ENCODE assay signal across 11 cellular contexts in genomic region chr11:61757213-61757862, GRCh38. TPM values are rescaled to one million over a fixed set of nuclear protein-coding genes. Genes with fewer than 3 reads are reported as not detected.
DNase-seq lines count a peak whose midpoint lies in the region; ATAC-seq and TF ChIP-seq lines count a peak whose summit lies in the region.
"Had no signal": no experiment of that assay in that cellular context is flagged by ENCODE, and none has a peak within 500 bp of the region (broad histone marks: within the 10 kb centered on the region; RNA-seq: fewer than 3 reads in every experiment).

No MANE protein-coding gene starts in this region.

- H4K20me1 ChIP-seq in H9 (ENCODE audit: control insufficient read depth, insufficient read depth, insufficient read length) = no peaks in the 10 kb centered on the region

- H2BK15ac ChIP-seq in H9 (ENCODE audit: low read depth, low read length) = no peak overlapping the region

- peaks cover 48 to 59% of the 10 kb centered on the region in 2 experiments for H3K4me1 Mint-ChIP-seq in H9
- H3K4me1 Mint-ChIP-seq in nephron = peaks cover 25% of the 10 kb centered on the region
- H3K4me1 Mint-ChIP-seq in activated T-cell treated with anti-CD3 and anti-CD28 coated beads, Interleukin-2, amount 50 U/mL, for 72 hours (ENCODE audit: low read depth) = peaks cover 27% of the 10 kb centered on the region
- H3K4me1 Mint-ChIP-seq in activated CD4-positive, alpha-beta T cell treated with anti-CD3 and anti-CD28 coated beads, Interleukin-2, amount 10 ng/mL, durations not matched to agents 24 days and 14 days = peaks cover 8% of the 10 kb centered on the region

- peaks cover 4% of the 10 kb centered on the region; the same call in 1 of the 2 replicates for H3K4me1 ChIP-seq in H9 (ENCODE audit: insufficient read depth, low read length)
- H3K4me1 ChIP-seq: parathyroid adenoma had no signal

- no peak overlapping the region for H2BK5ac ChIP-seq in H9 (ENCODE audit: insufficient read length, low read length)

- no peak overlapping the region for H4K5ac ChIP-seq in H9 (ENCODE audit: insufficient read length, low read depth, low read length)

- H3K27ac Mint-ChIP-seq in H9 (peak overlapping the region in 2 of 3 experiments; percentile 77 to 89; a peak in 2 of 7 replicates), nephron (peak overlapping the region in 2 of 3 experiments; percentile 65 to 89)
- H3K27ac Mint-ChIP-seq in activated T-cell treated with anti-CD3 and anti-CD28 coated beads, Interleukin-2, amount 50 U/mL, for 72 hours = no peak overlapping the region
- H3K27ac Mint-ChIP-seq in activated CD4-positive, alpha-beta T cell treated with anti-CD3 and anti-CD28 coated beads, Interleukin-2, amount 10 ng/mL, durations not matched to agents 24 days and 14 days = no peak overlapping the region

- H3K9ac ChIP-seq in H9 (ENCODE audit: extremely low read depth, insufficient read length, low read length) = no peak overlapping the region
- H3K9ac ChIP-seq: parathyroid adenoma had no signal

- no peaks in the 10 kb centered on the region for H3K36me3 Mint-ChIP-seq in H9 (ENCODE audit: insufficient read depth in 1 of 3, low read depth in 3 of 3)
- H3K36me3 Mint-ChIP-seq in nephron (ENCODE audit: low read depth) = no peaks in the 10 kb centered on the region
- no peaks in the 10 kb centered on the region for H3K36me3 Mint-ChIP-seq in activated T-cell treated with anti-CD3 and anti-CD28 coated beads, Interleukin-2, amount 50 U/mL, for 72 hours (ENCODE audit: insufficient read depth in 2 of 2)
- H3K36me3 Mint-ChIP-seq in activated CD4-positive, alpha-beta T cell treated with anti-CD3 and anti-CD28 coated beads, Interleukin-2, amount 10 ng/mL, durations not matched to agents 24 days and 14 days (ENCODE audit: low read depth) = no peaks in the 10 kb centered on the region

- H3K27me3 Mint-ChIP-seq in H9 (ENCODE audit: low read depth) (peaks cover 17% of the 10 kb centered on the region), nephron (ENCODE audit: low read depth) (peaks cover 19% of the 10 kb centered on the region)
- H3K27me3 Mint-ChIP-seq in activated T-cell treated with anti-CD3 and anti-CD28 coated beads, Interleukin-2, amount 50 U/mL, for 72 hours (ENCODE audit: low read depth) = peaks cover 13% of the 10 kb centered on the region
- peaks cover 15% of the 10 kb centered on the region for H3K27me3 Mint-ChIP-seq in activated CD4-positive, alpha-beta T cell treated with anti-CD3 and anti-CD28 coated beads, Interleukin-2, amount 10 ng/mL, durations not matched to agents 24 days and 14 days

- no peak for TF ChIP-seq CTCF in H9 (conservative IDR thresholded peaks at IDR 0.05)
- TF ChIP-seq CTCF in nephron (IDR thresholded peaks at IDR 0.05; ENCODE audit: unreplicated experiment in 3 of 3) = no peak

- no peak overlapping the region for H2BK120ac ChIP-seq in H9 (ENCODE audit: low read depth, low read length, poor library complexity, severe bottlenecking)

- H3K23me2 ChIP-seq in H9 (ENCODE audit: insufficient read length, low read depth, low read length, poor library complexity, severe bottlenecking) = peaks cover 5% of the 10 kb centered on the region

- H3K9me3 Mint-ChIP-seq in H9 (peaks cover 0 to 3% of the 10 kb centered on the region in 2 experiments; a peak in 1 of 5 replicates), nephron (no peaks in the 10 kb centered on the region)
- no peaks in the 10 kb centered on the region for H3K9me3 Mint-ChIP-seq in activated T-cell treated with anti-CD3 and anti-CD28 coated beads, Interleukin-2, amount 50 U/mL, for 72 hours
- no peaks in the 10 kb centered on the region for H3K9me3 Mint-ChIP-seq in activated CD4-positive, alpha-beta T cell treated with anti-CD3 and anti-CD28 coated beads, Interleukin-2, amount 10 ng/mL, durations not matched to agents 24 days and 14 days

- H3K4me3 Mint-ChIP-seq in H9 (no peak overlapping the region), nephron (no peak overlapping the region)
- no peak overlapping the region for H3K4me3 Mint-ChIP-seq in activated T-cell treated with anti-CD3 and anti-CD28 coated beads, Interleukin-2, amount 50 U/mL, for 72 hours
- H3K4me3 Mint-ChIP-seq in activated CD4-positive, alpha-beta T cell treated with anti-CD3 and anti-CD28 coated beads, Interleukin-2, amount 10 ng/mL, durations not matched to agents 24 days and 14 days = no peak overlapping the region

- no CpG with 5 or more reads among the region's 15 CpGs for WGBS in H9 (ENCODE audit: extremely low coverage, insufficient read length, low lambda C conversion rate)

- no peaks in the 10 kb centered on the region for H3K79me1 ChIP-seq in H9 (ENCODE audit: insufficient read depth, low read depth, low read length, poor library complexity, severe bottlenecking)

- peaks cover 8% of the 10 kb centered on the region; the same call in 1 of the 2 replicates for H3K27me3 ChIP-seq in H9 (ENCODE audit: insufficient read depth, low read length)

- no peak overlapping the region for H4K8ac ChIP-seq in H9 (replicated peaks; ENCODE audit: insufficient read length, low read depth, low read length)

- no peak overlapping the region for H3K14ac ChIP-seq in H9 (ENCODE audit: insufficient read depth, low read length)

- H3K56ac ChIP-seq in H9 (ENCODE audit: insufficient read length, low read depth, low read length) = no peak overlapping the region

- no peak overlapping the region for H3K4ac ChIP-seq in H9 (ENCODE audit: low read depth, low read length)

- DNase-seq in H9 (no peak), dedifferentiated amniotic fluid mesenchymal stem cell (ENCODE audit: extremely low spot score) (no peak)
- DNase-seq in activated T-cell treated with anti-CD3 and anti-CD28 coated beads, Interleukin-2, amount 50 U/mL, for 72 hours = no peak
- no peak for DNase-seq in activated CD4-positive, alpha-beta T cell treated with anti-CD3 and anti-CD28 coated beads, Interleukin-2, amount 10 ng/mL, durations not matched to agents 24 days and 14 days
- DNase-seq: activated CD8-positive, alpha-beta memory T cell treated with anti-CD3 and anti-CD28 coated beads, Interleukin-2, amount 50 U/mL, for 4 hours; effector CD4-positive, alpha-beta T cell; NCI-H2029 treated with DMSO at 0.1 percent for 48 hours; stimulated activated CD4-positive, alpha-beta T cell treated with anti-CD3 and anti-CD28 coated beads, Interleukin-1b, Interleukin-23, amount 100 ng/mL, for 48 hours had no signal

- no peak overlapping the region for H2BK20ac ChIP-seq in H9 (ENCODE audit: low read depth, low read length, poor library complexity, severe bottlenecking)

- no peak overlapping the region for H4K91ac ChIP-seq in H9 (ENCODE audit: insufficient read length, low read depth, low read length)

- no peak overlapping the region for H2AK5ac ChIP-seq in H9 (ENCODE audit: insufficient read length, low read length)

- H3K4me2 ChIP-seq in H9 (ENCODE audit: insufficient read depth, insufficient read length, low read length) = no peak overlapping the region

- H3K27ac ChIP-seq in H9 (ENCODE audit: insufficient read length, low read depth, low read length) (no peak overlapping the region), cingulate gyrus (ENCODE audit: low read depth, low read length) (peak overlapping the region; percentile 91)
- H3K27ac ChIP-seq: parathyroid adenoma had no signal

- H3T11ph ChIP-seq in H9 (ENCODE audit: low read length) = no peak overlapping the region

- no peaks in the 10 kb centered on the region for H3K79me2 ChIP-seq in H9 (ENCODE audit: insufficient read depth, low read length)
- H3K79me2 ChIP-seq: parathyroid adenoma had no signal

- no peak overlapping the region for H2AFZ ChIP-seq in H9 (ENCODE audit: low read length)
- H2AFZ ChIP-seq: parathyroid adenoma had no signal

- no peak overlapping the region for H2BK12ac ChIP-seq in H9 (ENCODE audit: insufficient read length, low read depth, low read length)

- no peak for ATAC-seq in activated T-cell treated with anti-CD3 and anti-CD28 coated beads, Interleukin-2, amount 50 U/mL, for 72 hours (replicated peaks in 1 of 2)

- no peak overlapping the region for H3K18ac ChIP-seq in H9 (ENCODE audit: insufficient read length, low read depth, low read length)

- H3K9me3 ChIP-seq in H9 (ENCODE audit: control insufficient read depth, low read depth, low read length) = no peaks in the 10 kb centered on the region

- no peak overlapping the region for H3K23ac ChIP-seq in H9 (ENCODE audit: insufficient read length, low read depth, low read length)

- intact Hi-C loops in activated CD4-positive, alpha-beta T cell treated with anti-CD3 and anti-CD28 coated beads, Interleukin-2, amount 10 ng/mL, durations not matched to agents 24 days and 14 days (cut with micrococcal nuclease) = no loop called here

RNA-seq across cellular contexts. Expression of gene MYRF, which starts 4.9 kb away (rescaled TPM):
- total RNA-seq in H9 (2021) = 12.9 and 13.9 TPM in 2 replicates
- 1 to 10 TPM; 2.2 to 2.9 TPM for total RNA-seq in activated T-cell treated with anti-CD3 and anti-CD28 coated beads, Interleukin-2, amount 50 U/mL, for 72 hours
- 1.1 and 1.2 TPM in 2 replicates for total RNA-seq in activated CD4-positive, alpha-beta T cell treated with anti-CD3 and anti-CD28 coated beads, Interleukin-2, amount 10 ng/mL, durations not matched to agents 24 days and 14 days

RNA-seq across cellular contexts. Expression of gene TMEM258, which starts 35.1 kb away (rescaled TPM):
- 199 and 201 TPM in 2 replicates for total RNA-seq in H9 (2021)
- total RNA-seq in activated T-cell treated with anti-CD3 and anti-CD28 coated beads, Interleukin-2, amount 50 U/mL, for 72 hours = 100 to 1,000 TPM; 146 to 169 TPM
- total RNA-seq in activated CD4-positive, alpha-beta T cell treated with anti-CD3 and anti-CD28 coated beads, Interleukin-2, amount 10 ng/mL, durations not matched to agents 24 days and 14 days = 179 and 187 TPM in 2 replicates

RNA-seq across cellular contexts. Expression of gene FEN1, which starts 35.4 kb away (rescaled TPM):
- 114 and 115 TPM in 2 replicates for total RNA-seq in H9 (2021)
- total RNA-seq in activated T-cell treated with anti-CD3 and anti-CD28 coated beads, Interleukin-2, amount 50 U/mL, for 72 hours = 10 to 100 TPM; 55.4 to 64.7 TPM
- total RNA-seq in activated CD4-positive, alpha-beta T cell treated with anti-CD3 and anti-CD28 coated beads, Interleukin-2, amount 10 ng/mL, durations not matched to agents 24 days and 14 days = 144 and 152 TPM in 2 replicates

RNA-seq across cellular contexts. Expression of gene FADS1, which starts 59.5 kb away (rescaled TPM):
- 125 and 126 TPM in 2 replicates for total RNA-seq in H9 (2021)
- total RNA-seq in activated T-cell treated with anti-CD3 and anti-CD28 coated beads, Interleukin-2, amount 50 U/mL, for 72 hours = 10 to 100 TPM in 1 of 2 donors, 1 to 10 TPM in 1; 8.5 to 17.7 TPM
- total RNA-seq in activated CD4-positive, alpha-beta T cell treated with anti-CD3 and anti-CD28 coated beads, Interleukin-2, amount 10 ng/mL, durations not matched to agents 24 days and 14 days = 92.5 and 94.7 TPM in 2 replicates

Comparison
In these comparisons a context has a peak if more than half of its experiments do, and no peak if none do; other contexts are left out.
1. H3K27ac Mint-ChIP-seq: peak in H9 (2 of 3) and nephron (2 of 3); none in activated T-cell treated with anti-CD3 and anti-CD28 coated beads, Interleukin-2, amount 50 U/mL, for 72 hours (single experiment) and activated CD4-positive, alpha-beta T cell treated with anti-CD3 and anti-CD28 coated beads, Interleukin-2, amount 10 ng/mL, durations not matched to agents 24 days and 14 days (single experiment).